ENCODE assay signal across 19 cellular contexts in the genomic region with DNA sequence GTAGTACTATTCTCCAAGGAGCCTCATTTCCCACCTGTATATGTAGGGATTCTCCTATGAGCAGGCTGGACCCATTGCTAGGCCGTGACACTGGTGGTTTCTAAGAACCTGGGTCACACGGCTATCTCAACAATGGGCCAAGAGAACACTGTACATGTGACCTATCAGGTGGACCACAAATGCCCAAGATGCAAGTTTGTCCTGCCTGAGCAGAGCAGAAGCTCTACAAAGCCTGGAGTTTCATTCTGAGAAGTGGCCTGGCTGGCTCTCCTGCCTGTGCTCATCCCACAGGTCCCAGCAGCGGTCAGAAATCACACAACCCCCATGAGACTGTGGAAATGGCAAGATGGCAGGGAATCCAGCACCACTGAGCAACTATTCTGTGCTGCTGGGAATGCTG. TPM values are rescaled to one million over a fixed set of nuclear protein-coding genes. Genes with fewer than 3 reads are reported as not detected.
DNase-seq lines count a peak whose midpoint lies in the region; ATAC-seq and TF ChIP-seq lines count a peak whose summit lies in the region.
"Had no signal": no experiment of that assay in that cellular context is flagged by ENCODE, and none has a peak within 500 bp of the region (broad histone marks: within the 10 kb centered on the region; RNA-seq: fewer than 3 reads in every experiment).

No MANE protein-coding gene starts in this region.

- no TSS peak for BruUV-seq in OCI-LY7 (replicated peaks; lab: Mats Ljungman, UMichigan)

- H3K27me3 Mint-ChIP-seq in activated CD4-positive, alpha-beta T cell treated with anti-CD3 and anti-CD28 coated beads, Interleukin-2, amount 10 ng/mL, durations not matched to agents 24 days and 14 days: no peaks in the 10 kb centered on the region
- H3K27me3 Mint-ChIP-seq in stimulated activated memory B cell treated with anti-CD40 and anti-IgM and Interleukin-4, amounts not matched to agents 10 μg/mL and 1 μg/mL and 100 μg/mL, for 72 hours: no peaks in the 10 kb centered on the region

- H3K27ac ChIP-seq in OCI-LY7 (ENCODE audit: low read depth, low read length, poor library complexity, severe bottlenecking): peak overlapping the region; percentile 83
- H3K27ac ChIP-seq: epithelial cell of prostate, GM23248, parathyroid adenoma had no signal

- H3K4me3 Mint-ChIP-seq in activated CD4-positive, alpha-beta T cell treated with anti-CD3 and anti-CD28 coated beads, Interleukin-2, amount 10 ng/mL, durations not matched to agents 24 days and 14 days: no peak overlapping the region
- no peak overlapping the region for H3K4me3 Mint-ChIP-seq in stimulated activated memory B cell treated with anti-CD40 and anti-IgM and Interleukin-4, amounts not matched to agents 10 μg/mL and 1 μg/mL and 100 μg/mL, for 72 hours

- no peaks in the 10 kb centered on the region for H3K9me2 ChIP-seq in OCI-LY7 (ENCODE audit: insufficient read depth, low read length)

- peak overlapping the region; percentile 4 for H3K4me3 ChIP-seq in OCI-LY7 (ENCODE audit: low read depth, low read length, poor library complexity, severe bottlenecking)
- H3K4me3 ChIP-seq: adrenal gland, GM23248 had no signal

- H3K9me3 ChIP-seq in OCI-LY7 (ENCODE audit: low read length): no peaks in the 10 kb centered on the region
- H3K9me3 ChIP-seq: adrenal gland, Caco-2 had no signal

- peaks cover 73% of the 10 kb centered on the region for H3K36me3 ChIP-seq in OCI-LY7 (ENCODE audit: insufficient read depth, low read length)

- no peak for ATAC-seq in stimulated activated memory B cell treated with anti-CD40 and anti-IgM and Interleukin-4, amounts not matched to agents 10 μg/mL and 1 μg/mL and 100 μg/mL, for 72 hours
- ATAC-seq in GM18520 (IDR thresholded peaks at IDR 0.05; ENCODE audit: unreplicated experiment): no peak
- ATAC-seq in HG03135 (IDR thresholded peaks at IDR 0.05; ENCODE audit: unreplicated experiment): no peak
- ATAC-seq in GM21786 (IDR thresholded peaks at IDR 0.05; ENCODE audit: unreplicated experiment): no peak

- no peaks in the 10 kb centered on the region for H3K9me3 Mint-ChIP-seq in activated CD4-positive, alpha-beta T cell treated with anti-CD3 and anti-CD28 coated beads, Interleukin-2, amount 10 ng/mL, durations not matched to agents 24 days and 14 days
- H3K9me3 Mint-ChIP-seq in stimulated activated memory B cell treated with anti-CD40 and anti-IgM and Interleukin-4, amounts not matched to agents 10 μg/mL and 1 μg/mL and 100 μg/mL, for 72 hours: no peaks in the 10 kb centered on the region

- no peak for TF ChIP-seq CTCF in OCI-LY7 (conservative IDR thresholded peaks at IDR 0.05; ENCODE audit: low read length)

- DNase-seq in activated CD4-positive, alpha-beta T cell treated with anti-CD3 and anti-CD28 coated beads, Interleukin-2, amount 10 ng/mL, durations not matched to agents 24 days and 14 days: no peak
- no peak for DNase-seq in activated CD4-positive, alpha-beta T cell treated with anti-CD3 and anti-CD28 coated beads, Interleukin-2, amount 50 U/mL, for 48 hours
- DNase-seq in OCI-LY7 (ENCODE audit: low spot score) (no peak), erythroblast (lab: John Stamatoyannopoulos, UW) (no peak)
- DNase-seq: adrenal gland; Caco-2; GM23248; mammary epithelial cell; NCI-H1694 treated with DMSO at 0.1 percent for 48 hours; NCI-H446; stimulated activated CD4-positive, alpha-beta T cell treated with anti-CD3 and anti-CD28 coated beads, Interleukin-12 subunit alpha, Interleukin-12 subunit beta, amount 100 ng/mL, for 4 hours had no signal

- H3K27ac Mint-ChIP-seq in activated CD4-positive, alpha-beta T cell treated with anti-CD3 and anti-CD28 coated beads, Interleukin-2, amount 10 ng/mL, durations not matched to agents 24 days and 14 days: peak overlapping the region; percentile 52
- peak overlapping the region; percentile 95 for H3K27ac Mint-ChIP-seq in stimulated activated memory B cell treated with anti-CD40 and anti-IgM and Interleukin-4, amounts not matched to agents 10 μg/mL and 1 μg/mL and 100 μg/mL, for 72 hours

- POLR2A ChIA-PET in OCI-LY7 (lab: Charles Lee): interaction anchor here (1.6 kb wide), 1 partner anchor 196 kb away, joined by 5 read pairs; no protein-coding TSS in a partner anchor

- intact Hi-C loops in activated CD4-positive, alpha-beta T cell treated with anti-CD3 and anti-CD28 coated beads, Interleukin-2, amount 10 ng/mL, durations not matched to agents 24 days and 14 days (cut with micrococcal nuclease): no loop called here
- intact Hi-C loops in OCI-LY7 (cut with micrococcal nuclease; ENCODE audit: unreplicated experiment): no loop called here

- no peak overlapping the region for H2AFZ ChIP-seq in OCI-LY7 (ENCODE audit: low read length)
- H2AFZ ChIP-seq: GM23248, parathyroid adenoma had no signal

- no peaks in the 10 kb centered on the region for H4K20me1 ChIP-seq in OCI-LY7 (ENCODE audit: insufficient read depth, low read length)

- peak overlapping the region; percentile 42 for H3K4me2 ChIP-seq in OCI-LY7 (ENCODE audit: low read length)

- peaks cover 85% of the 10 kb centered on the region for H3K4me1 ChIP-seq in OCI-LY7 (ENCODE audit: insufficient read depth, low read length, poor library complexity, severe bottlenecking)
- H3K4me1 ChIP-seq: Caco-2, parathyroid adenoma had no signal

- H3K79me2 ChIP-seq in OCI-LY7 (ENCODE audit: insufficient read depth, low read depth, low read length): no peaks in the 10 kb centered on the region
- H3K79me2 ChIP-seq: parathyroid adenoma had no signal

- CTCF ChIA-PET in OCI-LY7 (lab: Charles Lee; ENCODE audit: unreplicated experiment): no interaction called here

- peak; percentile 25 for TF ChIP-seq POLR2A in erythroblast (IDR thresholded peaks at IDR 0.05; ENCODE audit: low read length)

- H3K36me3 Mint-ChIP-seq in activated CD4-positive, alpha-beta T cell treated with anti-CD3 and anti-CD28 coated beads, Interleukin-2, amount 10 ng/mL, durations not matched to agents 24 days and 14 days (ENCODE audit: low read depth): peaks cover 81% of the 10 kb centered on the region
- peaks cover 59% of the 10 kb centered on the region for H3K36me3 Mint-ChIP-seq in stimulated activated memory B cell treated with anti-CD40 and anti-IgM and Interleukin-4, amounts not matched to agents 10 μg/mL and 1 μg/mL and 100 μg/mL, for 72 hours

- H3K4me1 Mint-ChIP-seq in activated CD4-positive, alpha-beta T cell treated with anti-CD3 and anti-CD28 coated beads, Interleukin-2, amount 10 ng/mL, durations not matched to agents 24 days and 14 days: peaks cover 69% of the 10 kb centered on the region
- peaks cover 81% of the 10 kb centered on the region for H3K4me1 Mint-ChIP-seq in stimulated activated memory B cell treated with anti-CD40 and anti-IgM and Interleukin-4, amounts not matched to agents 10 μg/mL and 1 μg/mL and 100 μg/mL, for 72 hours

RNA-seq across cellular contexts. Expression of a gene that starts 17.2 kb away (rescaled TPM):
- 24.5 and 27.7 TPM in 2 replicates for total RNA-seq in activated CD4-positive, alpha-beta T cell treated with anti-CD3 and anti-CD28 coated beads, Interleukin-2, amount 10 ng/mL, durations not matched to agents 24 days and 14 days
- 0.98 and 4.1 TPM in 2 replicates for total RNA-seq in OCI-LY7 (2014; rRNA removed; shearing (Covaris generic))
- 15.4 and 20.3 TPM in 2 replicates for total RNA-seq in OCI-LY7 (2022)
- total RNA-seq: A172 had no signal

RNA-seq across cellular contexts. Expression of a gene that starts 24.9 kb away (rescaled TPM):
- total RNA-seq in activated CD4-positive, alpha-beta T cell treated with anti-CD3 and anti-CD28 coated beads, Interleukin-2, amount 10 ng/mL, durations not matched to agents 24 days and 14 days: 87.7 and 92.7 TPM in 2 replicates
- total RNA-seq in OCI-LY7 (2014; rRNA removed; shearing (Covaris generic)): 56.8 and 74.4 TPM in 2 replicates
- 44.3 and 52.7 TPM in 2 replicates for total RNA-seq in OCI-LY7 (2022)

RNA-seq across cellular contexts. Expression of a gene that starts 45.3 kb away (rescaled TPM):
- total RNA-seq in activated CD4-positive, alpha-beta T cell treated with anti-CD3 and anti-CD28 coated beads, Interleukin-2, amount 10 ng/mL, durations not matched to agents 24 days and 14 days: 0.30 and 0.43 TPM in 2 replicates
- total RNA-seq in OCI-LY7 (2014; rRNA removed; shearing (Covaris generic)): 0.19 and 0.39 TPM in 2 replicates
- not detected in 2 replicates for total RNA-seq in OCI-LY7 (2022)
- total RNA-seq: A172, adrenal gland, glomerular endothelial cell, GM23248 had no signal

RNA-seq across cellular contexts. Expression of a gene that starts 58.9 kb away (rescaled TPM):
- 80.3 TPM in 2 replicates for total RNA-seq in activated CD4-positive, alpha-beta T cell treated with anti-CD3 and anti-CD28 coated beads, Interleukin-2, amount 10 ng/mL, durations not matched to agents 24 days and 14 days
- total RNA-seq in OCI-LY7 (2014; rRNA removed; shearing (Covaris generic)): 71.3 and 72.4 TPM in 2 replicates
- 57.3 and 58.0 TPM in 2 replicates for total RNA-seq in OCI-LY7 (2022)
